25 cellular contexts compared by ENCODE assay signal in the genomic region with DNA sequence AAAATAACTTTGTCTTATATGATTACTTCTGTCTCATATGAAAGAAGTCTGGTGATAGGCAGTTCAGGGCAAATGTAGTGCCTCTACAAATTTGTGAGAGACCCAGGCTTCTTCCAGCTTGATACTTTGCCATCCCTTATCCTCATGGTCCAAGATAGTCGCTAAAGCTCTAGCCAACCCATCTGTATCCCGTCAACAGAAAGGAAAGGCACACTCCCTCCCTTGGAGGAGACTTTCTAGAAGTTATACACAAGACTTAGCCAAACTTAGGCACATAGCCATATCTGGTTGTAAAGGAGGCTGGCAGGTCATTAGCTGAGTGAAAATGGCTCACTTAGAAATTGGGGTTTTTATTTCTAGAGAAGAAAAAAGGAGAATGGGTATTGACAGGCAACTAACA.
"Had no signal": no experiment of that assay in that cellular context is flagged by ENCODE, and none has a peak within 500 bp of the region (broad histone marks: within the 10 kb centered on the region; RNA-seq: fewer than 3 reads in every experiment).

No MANE protein-coding gene starts in this region.

- H3K4me3 ChIP-seq: heart right ventricle, hepatocyte, lower lobe of right lung, psoas muscle, sigmoid colon, spleen, suprapubic skin, thoracic aorta, tibial nerve, upper lobe of left lung, vagina had no signal

- H3K27ac ChIP-seq: heart right ventricle, hepatocyte, lower lobe of right lung, neutrophil, parathyroid adenoma, psoas muscle, sigmoid colon, spleen, suprapubic skin, thoracic aorta, tibial nerve, upper lobe of left lung, vagina had no signal

- H3K36me3 Mint-ChIP-seq: naive thymus-derived CD8-positive, alpha-beta T cell; stimulated activated effector memory CD8-positive, alpha-beta T cell treated with anti-CD3 and anti-CD28 coated beads, Interleukin-12 subunit alpha, Interleukin-12 subunit beta, amount 100 ng/mL, for 72 hours had no signal

- H2AFZ ChIP-seq: hepatocyte, parathyroid adenoma had no signal

- H3K4me2 ChIP-seq: hepatocyte had no signal

- DNase-seq: heart right ventricle; islet precursor cell; lower lobe of right lung; mammary epithelial cell; mesenchymal stem cell; naive thymus-derived CD8-positive, alpha-beta T cell; occipital lobe; psoas muscle; sigmoid colon; small intestine; spleen; stimulated activated CD4-positive, alpha-beta T cell treated with anti-CD3 and anti-CD28 coated beads, Interleukin-4, amount 100 ng/mL, for 24 hours; stimulated activated naive CD4-positive, alpha-beta T cell; upper lobe of left lung had no signal

- H3K9ac ChIP-seq: parathyroid adenoma had no signal

- H3K9me3 ChIP-seq: heart right ventricle, lower lobe of right lung, neutrophil, psoas muscle, sigmoid colon, spleen, suprapubic skin, thoracic aorta, tibial nerve, upper lobe of left lung, vagina had no signal

- H3K27me3 ChIP-seq: heart right ventricle, hepatocyte, neutrophil, sigmoid colon, suprapubic skin, tibial nerve, upper lobe of left lung, vagina had no signal

- H3K4me1 ChIP-seq: heart right ventricle, lower lobe of right lung, parathyroid adenoma, psoas muscle, sigmoid colon, spleen, suprapubic skin, upper lobe of left lung, vagina had no signal

- H3K79me2 ChIP-seq: hepatocyte, parathyroid adenoma had no signal

- H3K4me3 Mint-ChIP-seq: naive thymus-derived CD8-positive, alpha-beta T cell; nephron; neural crest cell; stimulated activated effector memory CD8-positive, alpha-beta T cell treated with anti-CD3 and anti-CD28 coated beads, Interleukin-12 subunit alpha, Interleukin-12 subunit beta, amount 100 ng/mL, for 72 hours; stimulated activated naive CD8-positive, alpha-beta T cell treated with anti-CD3 and anti-CD28 coated beads, Interleukin-15, Interleukin-2, amounts not matched to agents 100 ng/mL and 50 ng/mL, for 24 hours had no signal

- H3K27ac Mint-ChIP-seq: naive thymus-derived CD8-positive, alpha-beta T cell; nephron; stimulated activated effector memory CD8-positive, alpha-beta T cell treated with anti-CD3 and anti-CD28 coated beads, Interleukin-12 subunit alpha, Interleukin-12 subunit beta, amount 100 ng/mL, for 72 hours; stimulated activated naive CD8-positive, alpha-beta T cell treated with anti-CD3 and anti-CD28 coated beads, Interleukin-15, Interleukin-2, amounts not matched to agents 100 ng/mL and 50 ng/mL, for 24 hours had no signal

- ATAC-seq: lower lobe of right lung; naive thymus-derived CD8-positive, alpha-beta T cell; psoas muscle; stimulated activated effector memory CD8-positive, alpha-beta T cell treated with anti-CD3 and anti-CD28 coated beads, Interleukin-12 subunit alpha, Interleukin-12 subunit beta, amount 100 ng/mL, for 72 hours had no signal

- H3K4me1 Mint-ChIP-seq: naive thymus-derived CD8-positive, alpha-beta T cell; nephron; stimulated activated effector memory CD8-positive, alpha-beta T cell treated with anti-CD3 and anti-CD28 coated beads, Interleukin-12 subunit alpha, Interleukin-12 subunit beta, amount 100 ng/mL, for 72 hours had no signal

- H3K36me3 ChIP-seq: heart right ventricle, lower lobe of right lung, neutrophil, sigmoid colon, spleen, suprapubic skin, thoracic aorta, tibial nerve, upper lobe of left lung, vagina had no signal

- H3K9me3 Mint-ChIP-seq: naive thymus-derived CD8-positive, alpha-beta T cell; nephron; neural crest cell; stimulated activated effector memory CD8-positive, alpha-beta T cell treated with anti-CD3 and anti-CD28 coated beads, Interleukin-12 subunit alpha, Interleukin-12 subunit beta, amount 100 ng/mL, for 72 hours; stimulated activated naive CD8-positive, alpha-beta T cell treated with anti-CD3 and anti-CD28 coated beads, Interleukin-15, Interleukin-2, amounts not matched to agents 100 ng/mL and 50 ng/mL, for 24 hours had no signal
